1 cellular context compared by ENCODE assay signal in the genomic region with DNA sequence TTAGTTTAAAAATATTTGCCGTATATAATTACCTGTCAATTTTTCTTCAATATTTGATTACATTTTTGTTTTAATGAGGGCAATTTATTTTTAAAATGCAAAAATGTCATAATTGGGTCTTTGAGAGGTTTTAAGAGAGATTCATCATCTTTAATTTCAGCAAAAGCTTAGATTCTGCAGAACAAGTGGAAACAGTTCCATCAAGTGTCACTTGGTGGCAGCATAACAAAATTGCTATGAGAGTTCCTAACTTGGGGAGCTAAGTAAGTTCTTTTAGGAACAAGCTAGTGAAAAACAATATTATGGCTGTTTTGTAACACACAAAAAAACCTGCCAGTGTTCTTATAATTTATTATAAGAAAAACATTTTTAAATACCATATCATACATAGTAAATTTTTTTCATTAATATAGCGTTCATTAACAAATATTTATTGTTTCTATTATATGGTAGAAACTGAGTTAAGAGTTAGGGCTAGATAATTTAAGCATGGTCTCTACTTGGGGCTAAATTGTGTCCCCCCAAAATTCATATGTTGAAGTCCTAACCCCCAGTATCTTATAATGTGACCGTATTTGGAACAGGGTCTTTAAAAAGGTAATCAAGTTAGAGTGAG.
TF ChIP-seq lines count a peak whose summit lies in the region.

No MANE protein-coding gene starts in this region.

TF ChIP-seq in SK-N-SH, 30 proteins besides CTCF, POLR2A, EP300 and RAD21 (continued from another document):
- TF ChIP-seq, protein P1, sequence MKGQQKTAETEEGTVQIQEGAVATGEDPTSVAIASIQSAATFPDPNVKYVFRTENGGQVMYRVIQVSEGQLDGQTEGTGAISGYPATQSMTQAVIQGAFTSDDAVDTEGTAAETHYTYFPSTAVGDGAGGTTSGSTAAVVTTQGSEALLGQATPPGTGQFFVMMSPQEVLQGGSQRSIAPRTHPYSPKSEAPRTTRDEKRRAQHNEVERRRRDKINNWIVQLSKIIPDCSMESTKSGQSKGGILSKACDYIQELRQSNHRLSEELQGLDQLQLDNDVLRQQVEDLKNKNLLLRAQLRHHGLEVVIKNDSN (IDR thresholded peaks at IDR 0.05; ENCODE audit: borderline replicate concordance, low read depth), result no peak
- TF ChIP-seq FOXM1 (IDR thresholded peaks at IDR 0.05; ENCODE audit: low read depth) (no peak), FOXJ3 (CRISPR knock-in tag; IDR thresholded peaks at IDR 0.05) (no peak), SMC3 (IDR thresholded peaks at IDR 0.05; ENCODE audit: low read depth, low read length) (peak; percentile 84), TCF12 (IDR thresholded peaks at IDR 0.05) (no peak), NRF1 (IDR thresholded peaks at IDR 0.05; ENCODE audit: low read depth, low read length) (no peak), GABPA (IDR thresholded peaks at IDR 0.05; ENCODE audit: low read depth) (no peak), TEAD4 (IDR thresholded peaks at IDR 0.05; ENCODE audit: borderline replicate concordance, insufficient read depth) (no peak), POLR2AphosphoS5 (IDR thresholded peaks at IDR 0.05; ENCODE audit: low read depth, low read length) (no peak)
